39 cellular contexts compared by ENCODE assay signal in the genomic region with DNA sequence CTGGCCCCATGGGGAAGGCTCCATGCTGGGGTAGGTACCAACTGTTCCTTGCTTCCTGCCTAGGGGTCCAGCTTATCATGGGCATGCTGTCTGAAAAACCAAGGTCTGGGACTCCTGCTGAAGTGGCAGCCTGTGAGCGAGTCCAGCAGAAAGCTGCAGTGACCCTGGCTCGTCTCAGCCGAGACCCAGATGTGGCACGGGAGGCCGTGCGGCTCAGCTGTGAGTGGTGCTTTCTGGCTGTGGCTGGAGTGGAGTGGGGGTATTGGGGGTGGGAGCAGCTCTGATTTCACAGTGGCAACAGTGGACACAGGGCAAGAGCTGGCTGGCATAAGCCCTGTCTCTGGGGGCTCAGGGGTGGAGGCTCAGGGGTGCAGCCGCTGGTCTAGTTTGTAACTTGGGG.
"Had no signal": no experiment of that assay in that cellular context is flagged by ENCODE, and none has a peak within 500 bp of the region (broad histone marks: within the 10 kb centered on the region; RNA-seq: fewer than 3 reads in every experiment).

No MANE protein-coding gene starts in this region.

- DNase-seq: activated effector memory CD4-positive, alpha-beta T cell treated with anti-CD3 and anti-CD28 coated beads, Interleukin-2, amount 50 U/mL, for 16 hours; activated effector memory CD4-positive, alpha-beta T cell treated with Interleukin-2 at 50 U/mL for 16 hours; activated gamma-delta T cell; activated gamma-delta T cell treated with Interleukin-2 at 50 U/mL for 16 hours; activated naive CD4-positive, alpha-beta T cell; activated naive CD4-positive, alpha-beta T cell treated with anti-CD3 and anti-CD28 coated beads for 36 hours; activated naive CD4-positive, alpha-beta T cell treated with anti-CD3 and anti-CD28 coated beads, Interleukin-2, amount 10 ng/mL, durations not matched to agents 7 days and 5 days; activated naive CD4-positive, alpha-beta T cell treated with anti-CD3 and anti-CD28 coated beads, Interleukin-2, amount 50 U/mL, for 16 hours; activated naive CD4-positive, alpha-beta T cell treated with Interleukin-2 at 50 U/mL for 16 hours; activated naive CD8-positive, alpha-beta T cell treated with anti-CD3 and anti-CD28 coated beads for 36 hours; activated naive CD8-positive, alpha-beta T cell treated with anti-CD3 and anti-CD28 coated beads, Interleukin-2, amount 10 ng/mL, durations not matched to agents 7 days and 5 days; activated naive CD8-positive, alpha-beta T cell treated with anti-CD3 and anti-CD28 coated beads, Interleukin-2, amount 50 U/mL, for 24 hours; activated T-cell treated with anti-CD3 and anti-CD28 coated beads for 4 hours; activated T-cell treated with anti-CD3 and anti-CD28 coated beads, Interleukin-2, amount 50 U/mL, for 1 hour; activated T-cell treated with anti-CD3 and anti-CD28 coated beads, Interleukin-2, amount 50 U/mL, for 24 hours; activated T-cell treated with anti-CD3 and anti-CD28 coated beads, Interleukin-2, amount 50 U/mL, for 4 hours; activated T-cell treated with anti-CD3 and anti-CD28 coated beads, Interleukin-2, amount 50 U/mL, for 48 hours; activated T-cell treated with anti-CD3 and anti-CD28 coated beads, Interleukin-2, amount 50 U/mL, for 72 hours; adrenal gland; amniotic stem cell; amygdala; anterior cingulate cortex; aorta; body of pancreas; brain microvascular endothelial cell; caudate nucleus; central memory CD4-positive, alpha-beta T cell; cerebellar nuclear complex had no signal

- H3K4me1 Mint-ChIP-seq: activated naive CD4-positive, alpha-beta T cell treated with anti-CD3 and anti-CD28 coated beads, Interleukin-2, amount 10 ng/mL, durations not matched to agents 7 days and 5 days; activated naive CD4-positive, alpha-beta T cell treated with anti-CD3 and anti-CD28 coated beads, Interleukin-2, amount 50 U/mL, for 24 hours; activated naive CD8-positive, alpha-beta T cell treated with anti-CD3 and anti-CD28 coated beads for 36 hours; activated naive CD8-positive, alpha-beta T cell treated with anti-CD3 and anti-CD28 coated beads, Interleukin-2, amount 10 ng/mL, durations not matched to agents 7 days and 5 days; activated naive CD8-positive, alpha-beta T cell treated with anti-CD3 and anti-CD28 coated beads, Interleukin-2, amount 50 U/mL, for 24 hours; activated T-helper 17 cell treated with anti-CD3 and anti-CD28 coated beads, Interleukin-2, amount 50 U/mL, for 72 hours; central memory CD8-positive, alpha-beta T cell had no signal

- H3K4me3 Mint-ChIP-seq: activated naive CD4-positive, alpha-beta T cell treated with anti-CD3 and anti-CD28 coated beads for 36 hours; activated naive CD4-positive, alpha-beta T cell treated with anti-CD3 and anti-CD28 coated beads, Interleukin-2, amount 10 ng/mL, durations not matched to agents 7 days and 5 days; activated naive CD4-positive, alpha-beta T cell treated with anti-CD3 and anti-CD28 coated beads, Interleukin-2, amount 50 U/mL, for 24 hours; activated naive CD8-positive, alpha-beta T cell; activated naive CD8-positive, alpha-beta T cell treated with anti-CD3 and anti-CD28 coated beads for 36 hours; activated naive CD8-positive, alpha-beta T cell treated with anti-CD3 and anti-CD28 coated beads, Interleukin-2, amount 10 ng/mL, durations not matched to agents 7 days and 5 days; activated naive CD8-positive, alpha-beta T cell treated with anti-CD3 and anti-CD28 coated beads, Interleukin-2, amount 50 U/mL, for 24 hours; activated T-cell treated with anti-CD3 and anti-CD28 coated beads, Interleukin-2, amount 50 U/mL, for 24 hours; activated T-cell treated with anti-CD3 and anti-CD28 coated beads, Interleukin-2, amount 50 U/mL, for 4 hours; activated T-cell treated with anti-CD3 and anti-CD28 coated beads, Interleukin-2, amount 50 U/mL, for 72 hours; activated T-helper 1 cell treated with anti-CD3 and anti-CD28 coated beads, Interleukin-12 subunit alpha, Interleukin-12 subunit beta, Interleukin-2, Interleukin-4 antibody, amounts not matched to agents 30 ng/mL and 10 ng/mL and 1 ng/mL, durations not matched to agents 14 hours and 24 hours and 36 hours; activated T-helper 17 cell treated with anti-CD3 and anti-CD28 coated beads, Interleukin-2, amount 50 U/mL, for 72 hours; brain; central memory CD8-positive, alpha-beta T cell had no signal

- H3K27me3 ChIP-seq: adrenal gland, ascending aorta, body of pancreas, brain microvascular endothelial cell, breast epithelium, cardiac muscle cell had no signal

- H3K27ac Mint-ChIP-seq: activated naive CD4-positive, alpha-beta T cell treated with anti-CD3 and anti-CD28 coated beads for 36 hours; activated naive CD4-positive, alpha-beta T cell treated with anti-CD3 and anti-CD28 coated beads, Interleukin-2, amount 10 ng/mL, durations not matched to agents 7 days and 5 days; activated naive CD4-positive, alpha-beta T cell treated with anti-CD3 and anti-CD28 coated beads, Interleukin-2, amount 50 U/mL, for 24 hours; activated naive CD4-positive, alpha-beta T cell treated with anti-CD3 and anti-CD28 coated beads, Interleukin-2, amount 50 U/mL, for 72 hours; activated naive CD8-positive, alpha-beta T cell; activated naive CD8-positive, alpha-beta T cell treated with anti-CD3 and anti-CD28 coated beads for 36 hours; activated naive CD8-positive, alpha-beta T cell treated with anti-CD3 and anti-CD28 coated beads, Interleukin-2, amount 10 ng/mL, durations not matched to agents 7 days and 5 days; activated naive CD8-positive, alpha-beta T cell treated with anti-CD3 and anti-CD28 coated beads, Interleukin-2, amount 50 U/mL, for 24 hours; activated T-cell treated with anti-CD3 and anti-CD28 coated beads, Interleukin-2, amount 50 U/mL, for 24 hours; activated T-cell treated with anti-CD3 and anti-CD28 coated beads, Interleukin-2, amount 50 U/mL, for 72 hours; activated T-helper 1 cell treated with anti-CD3 and anti-CD28 coated beads, Interleukin-12 subunit alpha, Interleukin-12 subunit beta, Interleukin-2, Interleukin-4 antibody, amounts not matched to agents 30 ng/mL and 10 ng/mL and 1 ng/mL, durations not matched to agents 14 hours and 24 hours and 36 hours; activated T-helper 17 cell treated with anti-CD3 and anti-CD28 coated beads, Interleukin-2, amount 50 U/mL, for 72 hours; activated T-helper 2 cell treated with anti-CD3 and anti-CD28 coated beads, Interferon-gamma antibody, Interleukin-2, Interleukin-4, amounts not matched to agents 10 μg/mL and 5 μg/mL and 100 μg/mL, durations not matched to agents 14 hours and 24 hours and 36 hours; brain had no signal

- H3K9me3 Mint-ChIP-seq: activated naive CD4-positive, alpha-beta T cell treated with anti-CD3 and anti-CD28 coated beads, Interleukin-2, amount 10 ng/mL, durations not matched to agents 7 days and 5 days; activated naive CD8-positive, alpha-beta T cell treated with anti-CD3 and anti-CD28 coated beads, Interleukin-2, amount 10 ng/mL, durations not matched to agents 7 days and 5 days; activated naive CD8-positive, alpha-beta T cell treated with anti-CD3 and anti-CD28 coated beads, Interleukin-2, amount 50 U/mL, for 24 hours; activated T-cell treated with anti-CD3 and anti-CD28 coated beads, Interleukin-2, amount 50 U/mL, for 24 hours; activated T-cell treated with anti-CD3 and anti-CD28 coated beads, Interleukin-2, amount 50 U/mL, for 72 hours; activated T-helper 1 cell treated with anti-CD3 and anti-CD28 coated beads, Interleukin-12 subunit alpha, Interleukin-12 subunit beta, Interleukin-2, Interleukin-4 antibody, amounts not matched to agents 30 ng/mL and 10 ng/mL and 1 ng/mL, durations not matched to agents 14 hours and 24 hours and 36 hours; activated T-helper 17 cell treated with anti-CD3 and anti-CD28 coated beads, Interleukin-2, amount 50 U/mL, for 72 hours; activated T-helper 2 cell treated with anti-CD3 and anti-CD28 coated beads, Interferon-gamma antibody, Interleukin-2, Interleukin-4, amounts not matched to agents 10 μg/mL and 5 μg/mL and 100 μg/mL, durations not matched to agents 14 hours and 24 hours and 36 hours had no signal

- H3K4me3 ChIP-seq: adrenal gland, ascending aorta, body of pancreas, breast epithelium, cardiac muscle cell had no signal

- H3K36me3 Mint-ChIP-seq: activated naive CD4-positive, alpha-beta T cell treated with anti-CD3 and anti-CD28 coated beads, Interleukin-2, amount 10 ng/mL, durations not matched to agents 7 days and 5 days; activated naive CD4-positive, alpha-beta T cell treated with anti-CD3 and anti-CD28 coated beads, Interleukin-2, amount 50 U/mL, for 24 hours; activated naive CD4-positive, alpha-beta T cell treated with anti-CD3 and anti-CD28 coated beads, Interleukin-2, amount 50 U/mL, for 72 hours; activated naive CD8-positive, alpha-beta T cell; activated naive CD8-positive, alpha-beta T cell treated with anti-CD3 and anti-CD28 coated beads for 36 hours; activated naive CD8-positive, alpha-beta T cell treated with anti-CD3 and anti-CD28 coated beads, Interleukin-2, amount 10 ng/mL, durations not matched to agents 7 days and 5 days; brain had no signal

- H3K27ac ChIP-seq: adrenal gland, ascending aorta, body of pancreas, brain microvascular endothelial cell, breast epithelium, cardiac muscle cell had no signal

- H3K36me3 ChIP-seq: adrenal gland, ascending aorta, brain microvascular endothelial cell, breast epithelium, cardiac muscle cell had no signal

- H3K9me3 ChIP-seq: adrenal gland, ascending aorta, body of pancreas, breast epithelium had no signal

- ATAC-seq: activated naive CD4-positive, alpha-beta T cell treated with anti-CD3 and anti-CD28 coated beads, Interleukin-2, amount 50 U/mL, for 72 hours; activated naive CD8-positive, alpha-beta T cell treated with anti-CD3 and anti-CD28 coated beads, Interleukin-2, amount 50 U/mL, for 24 hours; activated T-cell treated with anti-CD3 and anti-CD28 coated beads, Interleukin-2, amount 50 U/mL, for 4 hours; activated T-cell treated with anti-CD3 and anti-CD28 coated beads, Interleukin-2, amount 50 U/mL, for 72 hours; activated T-helper 17 cell treated with anti-CD3 and anti-CD28 coated beads, Interleukin-2, amount 50 U/mL, for 72 hours; body of pancreas had no signal

- H3K4me1 ChIP-seq: adrenal gland, ascending aorta, body of pancreas, breast epithelium had no signal

- H3K27me3 Mint-ChIP-seq: activated naive CD8-positive, alpha-beta T cell; activated naive CD8-positive, alpha-beta T cell treated with anti-CD3 and anti-CD28 coated beads for 36 hours had no signal
